In genomic region chr6:134517863-134518262, GRCh38 we compare ENCODE assay signal across 14 cellular contexts.
DNase-seq lines count a peak whose midpoint lies in the region; ATAC-seq and TF ChIP-seq lines count a peak whose summit lies in the region.
"Had no signal": no experiment of that assay in that cellular context is flagged by ENCODE, and none has a peak within 500 bp of the region (broad histone marks: within the 10 kb centered on the region; RNA-seq: fewer than 3 reads in every experiment).

No MANE protein-coding gene starts in this region.

- peak overlapping the region; percentile 79; the same call in 1 of the 2 replicates for H3K4me3 Mint-ChIP-seq in HFFc6
- H3K4me3 Mint-ChIP-seq: activated naive CD4-positive, alpha-beta T cell treated with anti-CD3 and anti-CD28 coated beads for 36 hours had no signal

- BruUV-seq in PC-3 (replicated peaks; lab: Mats Ljungman, UMichigan), result no TSS peak

- peak overlapping the region in 1 of 2 experiments; percentile 6; a peak in 1 of 4 replicates for H3K4me3 ChIP-seq in SK-N-SH (ENCODE audit: low read depth in 2 of 2, low read length in 1 of 2)
- H3K4me3 ChIP-seq in fibroblast of pulmonary artery (replicated peaks; ENCODE audit: low read depth, low read length), result no peak overlapping the region
- H3K4me3 ChIP-seq in skeletal muscle tissue (ENCODE audit: low read length in 3 of 3), result no peak overlapping the region
- no peak overlapping the region for H3K4me3 ChIP-seq in PC-3 (ENCODE audit: low read length)
- H3K4me3 ChIP-seq: colonic mucosa had no signal

- no peaks in the 10 kb centered on the region for H3K79me2 ChIP-seq in SK-N-SH (ENCODE audit: insufficient read depth)
- H3K79me2 ChIP-seq in PC-3 (ENCODE audit: low read length), result no peaks in the 10 kb centered on the region

- no peaks in the 10 kb centered on the region for H3K9me3 ChIP-seq in SK-N-SH
- H3K9me3 ChIP-seq in skeletal muscle tissue (ENCODE audit: control insufficient read depth in 3 of 3, low read length in 3 of 3), result no peaks in the 10 kb centered on the region
- H3K9me3 ChIP-seq in PC-3 (ENCODE audit: low read length), result no peaks in the 10 kb centered on the region
- H3K9me3 ChIP-seq: colonic mucosa had no signal

- H3K9me2 ChIP-seq in SK-N-SH, result no peaks in the 10 kb centered on the region
- H3K9me2 ChIP-seq in PC-3 (replicated peaks; ENCODE audit: low read length), result no peaks in the 10 kb centered on the region

- 32% methylated on average over 5 of the region's 5 CpGs for WGBS in SK-N-SH (ENCODE audit: low lambda C conversion rate)

- H3K27ac ChIP-seq in SK-N-SH (ENCODE audit: low read depth in 2 of 2, low read length in 1 of 2) (peak overlapping the region; percentile 79 to 93), skeletal muscle tissue (ENCODE audit: low read depth, low read length) (peak overlapping the region; percentile 76), PC-3 (ENCODE audit: low read length) (no peak overlapping the region)
- H3K27ac ChIP-seq: colonic mucosa had no signal

- H3K27me3 ChIP-seq in SK-N-SH (ENCODE audit: insufficient read depth) (no peaks in the 10 kb centered on the region), skeletal muscle tissue (ENCODE audit: control insufficient read depth in 3 of 3, insufficient read depth in 3 of 3, low read length in 3 of 3) (no peaks in the 10 kb centered on the region), PC-3 (ENCODE audit: low read length) (no peaks in the 10 kb centered on the region)
- H3K27me3 ChIP-seq: colonic mucosa had no signal

- H3K4me1 ChIP-seq in SK-N-SH (ENCODE audit: control insufficient read depth in 1 of 2, insufficient read depth in 2 of 2, low read depth in 1 of 2, low read length in 1 of 2), result peaks cover 14 to 47% of the 10 kb centered on the region in 2 experiments; a peak in 3 of 4 replicates
- peaks cover 6 to 15% (median 8%) of the 10 kb centered on the region in 3 donors for H3K4me1 ChIP-seq in skeletal muscle tissue (ENCODE audit: control insufficient read depth in 3 of 3, insufficient read depth in 3 of 3, low read length in 3 of 3)
- peaks cover 16% of the 10 kb centered on the region for H3K4me1 ChIP-seq in PC-3 (ENCODE audit: insufficient read depth, low read length)
- H3K4me1 ChIP-seq: colonic mucosa had no signal

- TF ChIP-seq EP300 in SK-N-SH (IDR thresholded peaks at IDR 0.05; ENCODE audit: borderline replicate concordance in 1 of 2, low read depth in 1 of 2, low read length in 1 of 2), result peak in 1 of 2 experiments; percentile 42; a peak in 1 of 4 replicates

- TF ChIP-seq CTCF in HFFc6 (IDR thresholded peaks at IDR 0.05) (no peak), SK-N-SH (IDR thresholded peaks at IDR 0.05) (no peak), fibroblast of pulmonary artery (IDR thresholded peaks at IDR 0.05; ENCODE audit: low read length, missing control alignments) (no peak), PC-3 (conservative IDR thresholded peaks at IDR 0.05; ENCODE audit: low read depth, low read length) (no peak)

- no peaks in the 10 kb centered on the region for H3K9me3 Mint-ChIP-seq in HFFc6
- H3K9me3 Mint-ChIP-seq: activated naive CD4-positive, alpha-beta T cell treated with anti-CD3 and anti-CD28 coated beads for 36 hours had no signal

- no peak for ATAC-seq in GM18511 (IDR thresholded peaks at IDR 0.05; ENCODE audit: unreplicated experiment)
- no peak for ATAC-seq in PC-3

- no peak for TF ChIP-seq RAD21 in SK-N-SH (IDR thresholded peaks at IDR 0.05; ENCODE audit: low read length)

- no peaks in the 10 kb centered on the region for H4K20me1 ChIP-seq in SK-N-SH (ENCODE audit: insufficient read depth)
- no peaks in the 10 kb centered on the region for H4K20me1 ChIP-seq in PC-3 (ENCODE audit: low read length)

- H3K36me3 Mint-ChIP-seq in HFFc6 (ENCODE audit: low read depth), result no peaks in the 10 kb centered on the region

- POLR2A ChIA-PET in SK-N-SH (lab: Yijun Ruan, JAX), result no interaction called here
- POLR2A ChIA-PET in PC-3 (lab: Charles Lee; ENCODE audit: unreplicated experiment), result no interaction called here

- CTCF ChIA-PET in SK-N-SH (lab: Yijun Ruan, JAX) (no interaction called here), PC-3 (lab: Charles Lee) (no interaction called here)

- H3K9ac ChIP-seq in SK-N-SH (peak overlapping the region; percentile 70), skeletal muscle tissue (ENCODE audit: low read depth in 1 of 3, low read length in 3 of 3) (peak overlapping the region in 2 of 3 donors; percentile 46 to 69), PC-3 (ENCODE audit: low read length) (no peak overlapping the region)

- intact Hi-C loops in PC-3 (cut with micrococcal nuclease), result no loop called here

- DNase-seq in HFFc6 (no peak), SK-N-SH (peak; percentile 34), fibroblast of pulmonary artery (ENCODE audit: low read depth) (peak; percentile 54), NCI-H2196 treated with DMSO at 0.1 percent for 48 hours (lab: John Stamatoyannopoulos, UW; ENCODE audit: unreplicated experiment) (no peak), NCI-H1417 (lab: John Stamatoyannopoulos, UW) (no peak), PC-3 (no peak)
- DNase-seq: colonic mucosa, DMS 273 treated with DMSO at 0.1 percent for 48 hours, MM.1S, NCI-H526 treated with DMSO at 0.1 percent for 48 hours, SW 1271 had no signal

- H2AFZ ChIP-seq in SK-N-SH (ENCODE audit: low read depth) (peak overlapping the region; percentile 79), PC-3 (ENCODE audit: low read length) (no peak overlapping the region)

- H3K36me3 ChIP-seq in SK-N-SH (replicated peaks in 1 of 2; ENCODE audit: control insufficient read depth in 1 of 2, insufficient read depth in 2 of 2, low read length in 1 of 2) (no peaks in the 10 kb centered on the region), skeletal muscle tissue (ENCODE audit: control insufficient read depth in 3 of 3, insufficient read depth in 3 of 3, low read length in 3 of 3) (no peaks in the 10 kb centered on the region), PC-3 (ENCODE audit: low read depth, low read length) (no peaks in the 10 kb centered on the region)
- H3K36me3 ChIP-seq: colonic mucosa had no signal

- H3F3A ChIP-seq in SK-N-SH (replicated peaks; ENCODE audit: insufficient read depth), result peaks cover 26% of the 10 kb centered on the region
- H3F3A ChIP-seq in PC-3 (ENCODE audit: low read length, unreplicated experiment), result no peaks in the 10 kb centered on the region

- H3K4me1 Mint-ChIP-seq in HFFc6 (ENCODE audit: low read depth), result peaks cover 42% of the 10 kb centered on the region

- H3K4me2 ChIP-seq in SK-N-SH (peak overlapping the region; percentile 68), PC-3 (ENCODE audit: low read length) (no peak overlapping the region)

- no peaks in the 10 kb centered on the region; the same call in 1 of the 2 replicates for H3K27me3 Mint-ChIP-seq in HFFc6 (ENCODE audit: insufficient read depth)

- H3K27ac Mint-ChIP-seq in HFFc6, result peak overlapping the region; percentile 63; the same call in 1 of the 2 replicates

TF ChIP-seq in SK-N-SH, 30 proteins besides CTCF, POLR2A, EP300 and RAD21:
- TF ChIP-seq NRF1 (IDR thresholded peaks at IDR 0.05; ENCODE audit: low read depth, low read length) (no peak), RXRA (IDR thresholded peaks at IDR 0.05; ENCODE audit: borderline replicate concordance, low read depth) (no peak), TCF12 (IDR thresholded peaks at IDR 0.05) (peak; percentile 15; the same call in 1 of the 2 replicates), POLR2AphosphoS5 (IDR thresholded peaks at IDR 0.05; ENCODE audit: low read depth, low read length) (no peak), SMC3 (IDR thresholded peaks at IDR 0.05; ENCODE audit: low read depth, low read length) (no peak), CHD2 (IDR thresholded peaks at IDR 0.05; ENCODE audit: low read length, partially characterized antibody) (no peak), JUND (IDR thresholded peaks at IDR 0.05) (no peak), SIN3A (IDR thresholded peaks at IDR 0.05; ENCODE audit: borderline replicate concordance, low read depth, low read length) (no peak), ELF1 (IDR thresholded peaks at IDR 0.05) (no peak), MXI1 (IDR thresholded peaks at IDR 0.05; ENCODE audit: low read depth, low read length) (0 out of 2 replicates have a peak, but pooled peaks have one; percentile 20), GABPA (IDR thresholded peaks at IDR 0.05; ENCODE audit: low read depth) (no peak), GATA2 (CRISPR knock-in tag; IDR thresholded peaks at IDR 0.05) (no peak), RFX5 (IDR thresholded peaks at IDR 0.05; ENCODE audit: low read length) (no peak)
- TF ChIP-seq, protein P1, sequence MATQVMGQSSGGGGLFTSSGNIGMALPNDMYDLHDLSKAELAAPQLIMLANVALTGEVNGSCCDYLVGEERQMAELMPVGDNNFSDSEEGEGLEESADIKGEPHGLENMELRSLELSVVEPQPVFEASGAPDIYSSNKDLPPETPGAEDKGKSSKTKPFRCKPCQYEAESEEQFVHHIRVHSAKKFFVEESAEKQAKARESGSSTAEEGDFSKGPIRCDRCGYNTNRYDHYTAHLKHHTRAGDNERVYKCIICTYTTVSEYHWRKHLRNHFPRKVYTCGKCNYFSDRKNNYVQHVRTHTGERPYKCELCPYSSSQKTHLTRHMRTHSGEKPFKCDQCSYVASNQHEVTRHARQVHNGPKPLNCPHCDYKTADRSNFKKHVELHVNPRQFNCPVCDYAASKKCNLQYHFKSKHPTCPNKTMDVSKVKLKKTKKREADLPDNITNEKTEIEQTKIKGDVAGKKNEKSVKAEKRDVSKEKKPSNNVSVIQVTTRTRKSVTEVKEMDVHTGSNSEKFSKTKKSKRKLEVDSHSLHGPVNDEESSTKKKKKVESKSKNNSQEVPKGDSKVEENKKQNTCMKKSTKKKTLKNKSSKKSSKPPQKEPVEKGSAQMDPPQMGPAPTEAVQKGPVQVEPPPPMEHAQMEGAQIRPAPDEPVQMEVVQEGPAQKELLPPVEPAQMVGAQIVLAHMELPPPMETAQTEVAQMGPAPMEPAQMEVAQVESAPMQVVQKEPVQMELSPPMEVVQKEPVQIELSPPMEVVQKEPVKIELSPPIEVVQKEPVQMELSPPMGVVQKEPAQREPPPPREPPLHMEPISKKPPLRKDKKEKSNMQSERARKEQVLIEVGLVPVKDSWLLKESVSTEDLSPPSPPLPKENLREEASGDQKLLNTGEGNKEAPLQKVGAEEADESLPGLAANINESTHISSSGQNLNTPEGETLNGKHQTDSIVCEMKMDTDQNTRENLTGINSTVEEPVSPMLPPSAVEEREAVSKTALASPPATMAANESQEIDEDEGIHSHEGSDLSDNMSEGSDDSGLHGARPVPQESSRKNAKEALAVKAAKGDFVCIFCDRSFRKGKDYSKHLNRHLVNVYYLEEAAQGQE (IDR thresholded peaks at IDR 0.05; ENCODE audit: low read depth, low read length), result no peak
- TF ChIP-seq, protein P2, sequence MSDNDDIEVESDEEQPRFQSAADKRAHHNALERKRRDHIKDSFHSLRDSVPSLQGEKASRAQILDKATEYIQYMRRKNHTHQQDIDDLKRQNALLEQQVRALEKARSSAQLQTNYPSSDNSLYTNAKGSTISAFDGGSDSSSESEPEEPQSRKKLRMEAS (IDR thresholded peaks at IDR 0.05; ENCODE audit: low read depth), result 0 out of 2 replicates have a peak, but pooled peaks have one; percentile 13
TF ChIP-seq in SK-N-SH: peak in this region for 3.

Comparison
In these comparisons a context has a peak if more than half of its experiments do, and no peak if none do; other contexts are left out.
1. DNase-seq: peak in SK-N-SH (single experiment) and fibroblast of pulmonary artery (single experiment); none in HFFc6 (single experiment), NCI-H2196 treated with DMSO at 0.1 percent for 48 hours (single experiment), NCI-H1417 (0 of 3) and PC-3 (single experiment).